8 cellular contexts compared by ENCODE assay signal in genomic region chr10:74189999-74190421, GRCh38. TPM values are rescaled to one million over a fixed set of nuclear protein-coding genes. Genes with fewer than 3 reads are reported as not detected.
DNase-seq lines count a peak whose midpoint lies in the region; ATAC-seq and TF ChIP-seq lines count a peak whose summit lies in the region.

No MANE protein-coding gene starts in this region.

- no peaks in the 10 kb centered on the region for H3K9me3 Mint-ChIP-seq in activated naive CD8-positive, alpha-beta T cell treated with anti-CD3 and anti-CD28 coated beads, Interleukin-2, amount 10 ng/mL, durations not matched to agents 7 days and 5 days
- H3K9me3 Mint-ChIP-seq in immature natural killer cell: no peaks in the 10 kb centered on the region

- no peaks in the 10 kb centered on the region for H3K9me3 ChIP-seq in MM.1S (replicated peaks; ENCODE audit: insufficient read depth, low read length)
- H3K9me3 ChIP-seq in thyroid gland: no peaks in the 10 kb centered on the region

- in situ Hi-C loops in G401 (cut with HindIII; ENCODE audit: low sequenced_read_pairs): no loop called here

- peak; percentile 73 for ATAC-seq in GM21723 (IDR thresholded peaks at IDR 0.05; ENCODE audit: unreplicated experiment)
- peak; percentile 86 for ATAC-seq in activated naive CD8-positive, alpha-beta T cell treated with anti-CD3 and anti-CD28 coated beads, Interleukin-2, amount 10 ng/mL, durations not matched to agents 7 days and 5 days (ENCODE audit: low read depth)

- H3K36me3 Mint-ChIP-seq in activated naive CD8-positive, alpha-beta T cell treated with anti-CD3 and anti-CD28 coated beads, Interleukin-2, amount 10 ng/mL, durations not matched to agents 7 days and 5 days: peaks cover 7% of the 10 kb centered on the region
- H3K36me3 Mint-ChIP-seq in immature natural killer cell: no peaks in the 10 kb centered on the region

- no peaks in the 10 kb centered on the region for H3K27me3 Mint-ChIP-seq in activated naive CD8-positive, alpha-beta T cell treated with anti-CD3 and anti-CD28 coated beads, Interleukin-2, amount 10 ng/mL, durations not matched to agents 7 days and 5 days
- H3K27me3 Mint-ChIP-seq in immature natural killer cell (ENCODE audit: low read depth in 3 of 3): peaks cover 0 to 2% (median 2%) of the 10 kb centered on the region in 3 donors

- DNase-seq in GF-D8 (lab: John Stamatoyannopoulos, UW) (peak; percentile 62), MM.1S (peak; percentile 58), immature natural killer cell (peak in 2 of 3 donors; percentile 16 to 26), thyroid gland (peak; percentile 69 to 71), G401 (ENCODE audit: low spot score) (no peak)
- no peak for DNase-seq in activated naive CD8-positive, alpha-beta T cell treated with anti-CD3 and anti-CD28 coated beads, Interleukin-2, amount 10 ng/mL, durations not matched to agents 7 days and 5 days
- DNase-seq in NK-92 treated with Interleukin-12 subunit alpha and Interleukin-12 subunit beta, amount 100 ng/mL, for 24 hours (lab: John Stamatoyannopoulos, UW): no peak

- peaks cover 37% of the 10 kb centered on the region for H3K4me1 Mint-ChIP-seq in activated naive CD8-positive, alpha-beta T cell treated with anti-CD3 and anti-CD28 coated beads, Interleukin-2, amount 10 ng/mL, durations not matched to agents 7 days and 5 days
- peaks cover 15 to 23% of the 10 kb centered on the region in 2 donors for H3K4me1 Mint-ChIP-seq in immature natural killer cell

- H3K27ac Mint-ChIP-seq in activated naive CD8-positive, alpha-beta T cell treated with anti-CD3 and anti-CD28 coated beads, Interleukin-2, amount 10 ng/mL, durations not matched to agents 7 days and 5 days: peak overlapping the region; percentile 87
- H3K27ac Mint-ChIP-seq in immature natural killer cell: peak overlapping the region; percentile 59 to 95 (median 88)

- H3F3A ChIP-seq in MM.1S (ENCODE audit: insufficient read depth, low read length): peaks cover 3% of the 10 kb centered on the region; the same call in 1 of the 2 replicates

- no peaks in the 10 kb centered on the region for H3K9me2 ChIP-seq in MM.1S (replicated peaks; ENCODE audit: insufficient read depth, low read length)

- TF ChIP-seq POLR2A in thyroid gland (IDR thresholded peaks at IDR 0.05): no peak

- H3K36me3 ChIP-seq in MM.1S (replicated peaks; ENCODE audit: insufficient read depth, low read length) (no peaks in the 10 kb centered on the region), thyroid gland (no peaks in the 10 kb centered on the region)

- peaks cover 18% of the 10 kb centered on the region for H3K4me1 ChIP-seq in MM.1S (ENCODE audit: low read length)
- H3K4me1 ChIP-seq in thyroid gland: peaks cover 24 to 30% of the 10 kb centered on the region in 2 donors

- POLR2A ChIA-PET in activated naive CD8-positive, alpha-beta T cell treated with anti-CD3 and anti-CD28 coated beads, Interleukin-2, amount 10 ng/mL, durations not matched to agents 7 days and 5 days (lab: Charles Lee): interaction anchor here (0.6 to 1.8 kb wide), 10 partner anchors 10 to 1021 kb away, joined by 3 to 11 read pairs (median 4); partner anchors contain the start of genes ADK, AP3M1 and VDAC2

- no peak for TF ChIP-seq CTCF in MM.1S (IDR thresholded peaks at IDR 0.05; ENCODE audit: low read length)
- no peak for TF ChIP-seq CTCF in thyroid gland (IDR thresholded peaks at IDR 0.05)

- H3K27me3 ChIP-seq in MM.1S (replicated peaks; ENCODE audit: insufficient read depth, low read length) (no peaks in the 10 kb centered on the region), thyroid gland (no peaks in the 10 kb centered on the region)

- H3K9ac ChIP-seq in MM.1S (ENCODE audit: low read length): peak overlapping the region; percentile 5; the same call in 1 of the 2 replicates

- peak overlapping the region; percentile 17; the same call in 1 of the 2 replicates for H3K4me3 ChIP-seq in MM.1S (ENCODE audit: low read length)
- H3K4me3 ChIP-seq in thyroid gland (replicated peaks in 1 of 3): no peak overlapping the region

- H3K4me2 ChIP-seq in MM.1S (ENCODE audit: low read depth, low read length): peak overlapping the region; percentile 46

- H2AFZ ChIP-seq in MM.1S (ENCODE audit: low read length): peak overlapping the region; percentile 15

- intact Hi-C loops in thyroid gland (cut with DNase I): no loop called here

- 4 to 16% methylated on average over 3 of the region's 3 CpGs for WGBS in thyroid gland, 2 donors

- H3K27ac ChIP-seq in MM.1S (ENCODE audit: low read length) (peak overlapping the region; percentile 31; the same call in 1 of the 2 replicates), thyroid gland (peak overlapping the region; percentile 90 to 98 (median 92))

- no peaks in the 10 kb centered on the region; the same call in 1 of the 2 replicates for H4K20me1 ChIP-seq in MM.1S (ENCODE audit: insufficient read depth, low read length)

- peak overlapping the region; percentile 46 for H3K4me3 Mint-ChIP-seq in activated naive CD8-positive, alpha-beta T cell treated with anti-CD3 and anti-CD28 coated beads, Interleukin-2, amount 10 ng/mL, durations not matched to agents 7 days and 5 days
- H3K4me3 Mint-ChIP-seq in immature natural killer cell: peak overlapping the region; percentile 19 to 68 (median 65)

- peaks cover 93% of the 10 kb centered on the region for H3K79me2 ChIP-seq in MM.1S (ENCODE audit: low read length)

RNA-seq across cellular contexts. Expression of gene ADK, which starts 39.0 kb away (rescaled TPM):
- total RNA-seq in activated naive CD8-positive, alpha-beta T cell treated with anti-CD3 and anti-CD28 coated beads, Interleukin-2, amount 10 ng/mL, durations not matched to agents 7 days and 5 days: 10 to 100 TPM; 31.6 to 37.9 TPM
- polyA plus RNA-seq in immature natural killer cell: 10 to 100 TPM; 26.9 to 36.7 (median 28.4) TPM
- total RNA-seq in thyroid gland: 10 to 100 TPM; 62.1 to 84.7 (median 74.4) TPM
- 96.2 and 99.5 TPM in 2 replicates for total RNA-seq in G401 (2014; rRNA removed; shearing (Covaris generic))

RNA-seq across cellular contexts. Expression of gene AP3M1, which starts 39.4 kb away (rescaled TPM):
- total RNA-seq in activated naive CD8-positive, alpha-beta T cell treated with anti-CD3 and anti-CD28 coated beads, Interleukin-2, amount 10 ng/mL, durations not matched to agents 7 days and 5 days: 10 to 100 TPM; 43.5 to 45.4 TPM
- 10 to 100 TPM; 22.1 to 44.3 (median 39.8) TPM for polyA plus RNA-seq in immature natural killer cell
- total RNA-seq in thyroid gland: 10 to 100 TPM; 28.9 to 35.2 (median 32.4) TPM
- total RNA-seq in G401 (2014; rRNA removed; shearing (Covaris generic)): 4.0 and 10.9 TPM in 2 replicates

Comparison
In these comparisons a context has a peak if more than half of its experiments do, and no peak if none do; other contexts are left out.
1. DNase-seq: peak in GF-D8 (single experiment), MM.1S (single experiment), immature natural killer cell (2 of 3) and thyroid gland (2 of 2); none in activated naive CD8-positive, alpha-beta T cell treated with anti-CD3 and anti-CD28 coated beads, Interleukin-2, amount 10 ng/mL, durations not matched to agents 7 days and 5 days (single experiment), G401 (single experiment) and NK-92 treated with Interleukin-12 subunit alpha and Interleukin-12 subunit beta, amount 100 ng/mL, for 24 hours (single experiment).